10 cellular contexts compared by ENCODE assay signal in the genomic region with DNA sequence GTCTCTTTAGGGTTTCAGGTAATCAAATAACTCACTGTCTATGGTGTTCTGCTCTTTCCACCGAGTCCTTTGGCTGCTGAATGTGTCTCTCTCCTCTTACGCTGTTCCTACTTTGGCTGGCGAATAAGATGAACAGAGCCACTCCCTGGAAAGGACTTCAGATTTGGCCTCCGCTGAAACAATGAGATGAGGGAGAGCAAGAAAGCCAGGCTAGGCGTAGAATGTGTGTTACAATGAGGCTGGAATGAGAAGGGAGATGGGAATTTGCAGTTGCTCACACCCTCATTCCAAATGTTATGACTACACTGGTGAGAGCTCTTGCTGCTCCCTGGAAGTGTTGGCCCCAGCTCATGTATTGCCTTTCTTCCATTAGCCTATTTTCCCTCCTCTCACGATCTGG. TPM values are rescaled to one million over a fixed set of nuclear protein-coding genes. Genes with fewer than 3 reads are reported as not detected.
A peak's percentile ranks its signal among the peaks of the same experiment; 100 is the strongest.
DNase-seq lines count a peak whose midpoint lies in the region; ATAC-seq and TF ChIP-seq lines count a peak whose summit lies in the region.
"Had no signal": no experiment of that assay in that cellular context is flagged by ENCODE, and none has a peak within 500 bp of the region (broad histone marks: within the 10 kb centered on the region; RNA-seq: fewer than 3 reads in every experiment).

A gene with protein sequence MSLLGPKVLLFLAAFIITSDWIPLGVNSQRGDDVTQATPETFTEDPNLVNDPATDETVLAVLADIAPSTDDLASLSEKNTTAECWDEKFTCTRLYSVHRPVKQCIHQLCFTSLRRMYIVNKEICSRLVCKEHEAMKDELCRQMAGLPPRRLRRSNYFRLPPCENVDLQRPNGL (minus strand): TSS at position 235 of the 400 bp plus-strand sequence. CDS start 722 bp downstream, outside the sequence.

- H3K23ac ChIP-seq in IMR-90 (ENCODE audit: low read depth, low read length), result no peak within 1 kb of the TSS

- H4K8ac ChIP-seq in IMR-90 (ENCODE audit: low read depth in 2 of 2, low read length in 2 of 2), result no peak within 1 kb of the TSS

- WGBS in IMR-90 (ENCODE audit: extremely low coverage in 2 of 2, insufficient read length in 1 of 2), 2 experiments, result no CpG with 5 or more reads among the region's 6 CpGs
- 65 to 71% methylated on average over 6 of the region's 6 CpGs for WGBS in tibial nerve, 2 donors

- dilution Hi-C loops in IMR-90 (cut with HindIII; ENCODE audit: low sequenced_read_pairs, unreplicated experiment), result no loop called here

- H3K27ac ChIP-seq in IMR-90 (ENCODE audit: insufficient read depth, low read length) (no peak within 1 kb of the TSS), epithelial cell of prostate (peak within 1 kb of the TSS; percentile 75), lower lobe of right lung (no peak within 1 kb of the TSS), tibial nerve (peak within 1 kb of the TSS; percentile 46 to 92 (median 69))

- H3K9me1 ChIP-seq in IMR-90 (ENCODE audit: insufficient read depth, low read length), result no peaks in the 10 kb centered on the region

- H2BK15ac ChIP-seq in IMR-90 (ENCODE audit: low read depth, low read length), result no peak within 1 kb of the TSS

- TF ChIP-seq CTCF in IMR-90 (conservative IDR thresholded peaks at IDR 0.05; ENCODE audit: low read depth, low read length), result no peak
- no peak for TF ChIP-seq CTCF in lower lobe of right lung (IDR thresholded peaks at IDR 0.05)
- TF ChIP-seq CTCF in tibial nerve (IDR thresholded peaks at IDR 0.05), result no peak

- H3K4ac ChIP-seq in IMR-90 (ENCODE audit: low read depth, low read length), result no peak within 1 kb of the TSS

- H3K79me1 ChIP-seq in IMR-90 (ENCODE audit: low read depth in 1 of 2, low read length in 2 of 2), result no peaks in the 10 kb centered on the region

- BruUV-seq in IMR-90 (replicated peaks; lab: Mats Ljungman, UMichigan), result no TSS peak

- H3K4me2 ChIP-seq in IMR-90 (ENCODE audit: low read depth, low read length), result no peak within 1 kb of the TSS

- no peak within 1 kb of the TSS for H2AFZ ChIP-seq in IMR-90 (replicated peaks; ENCODE audit: low read length, poor library complexity)

- ATAC-seq in IMR-90 (ENCODE audit: low read depth), result no peak
- no peak for ATAC-seq in lower lobe of right lung
- ATAC-seq: HepG2 had no signal

- H3K56ac ChIP-seq in IMR-90 (ENCODE audit: extremely low read depth, insufficient read depth, low read length), result no peak within 1 kb of the TSS

- H4K20me1 ChIP-seq in IMR-90 (ENCODE audit: insufficient read depth, low read length), result no peaks in the 10 kb centered on the region

- H2BK20ac ChIP-seq in IMR-90 (ENCODE audit: low read depth, low read length), result no peak within 1 kb of the TSS

- H2BK5ac ChIP-seq in IMR-90 (ENCODE audit: low read depth, low read length, poor library complexity, severe bottlenecking), result no peak within 1 kb of the TSS

- no peak within 1 kb of the TSS for H2AK9ac ChIP-seq in IMR-90 (replicated peaks; ENCODE audit: low read depth, low read length, poor library complexity)

- H3K9me3 ChIP-seq in IMR-90 (ENCODE audit: control insufficient read depth, insufficient read depth, low read length), result no peaks in the 10 kb centered on the region
- H3K9me3 ChIP-seq in lower lobe of right lung, result no peaks in the 10 kb centered on the region
- H3K9me3 ChIP-seq in tibial nerve, result no peaks in the 10 kb centered on the region

- TF ChIP-seq RAD21 in IMR-90 (IDR thresholded peaks at IDR 0.05; ENCODE audit: low read length), result no peak

- H3K36me3 ChIP-seq in IMR-90 (ENCODE audit: control insufficient read depth, insufficient read depth, low read length) (no peaks in the 10 kb centered on the region), lower lobe of right lung (no peaks in the 10 kb centered on the region), tibial nerve (no peaks in the 10 kb centered on the region)

- H2BK120ac ChIP-seq in IMR-90 (ENCODE audit: low read depth, low read length), result no peak within 1 kb of the TSS

- H3K4me3 ChIP-seq in IMR-90 (ENCODE audit: insufficient read depth, low read depth, low read length), result no peak within 1 kb of the TSS
- H3K4me3 ChIP-seq in lower lobe of right lung, result no peak within 1 kb of the TSS
- peak within 1 kb of the TSS in 3 of 4 donors; percentile 20 to 49 (median 37) for H3K4me3 ChIP-seq in tibial nerve

- POLR2A ChIA-PET in IMR-90 (lab: Charles Lee; ENCODE audit: unreplicated experiment), result no interaction called here

- H3K4me1 ChIP-seq in IMR-90 (ENCODE audit: control insufficient read depth, insufficient read depth, low read length) (no peaks in the 10 kb centered on the region), lower lobe of right lung (no peaks in the 10 kb centered on the region), tibial nerve (peaks cover 0 to 25% (median 3%) of the 10 kb centered on the region in 4 donors)

- intact Hi-C loops in IMR-90 (cut with micrococcal nuclease), result no loop called here
- intact Hi-C loops in lower lobe of right lung (cut with DNase I), result no loop called here

- peak in 1 of 2 donors; percentile 83 for TF ChIP-seq EP300 in tibial nerve (IDR thresholded peaks at IDR 0.05)

- no peak within 1 kb of the TSS for H3K9ac ChIP-seq in IMR-90 (ENCODE audit: low read depth, low read length)

- H4K5ac ChIP-seq in IMR-90 (ENCODE audit: low read depth, low read length), result no peak within 1 kb of the TSS

- CTCF ChIA-PET in IMR-90 (lab: Yijun Ruan, JAX), result no interaction called here

- no peak within 1 kb of the TSS for H2AK5ac ChIP-seq in IMR-90 (ENCODE audit: low read depth, low read length)

- in situ Hi-C loops in IMR-90 (cut with MboI; ENCODE audit: low sequenced_read_pairs), result no loop called here

- DNase-seq in IMR-90, result peak; percentile 25
- no peak for DNase-seq in epithelial cell of prostate (ENCODE audit: low read depth, low spot score)
- no peak for DNase-seq in lower lobe of right lung
- peak in 1 of 2 donors; percentile 45 for DNase-seq in tibial nerve (ENCODE audit: low spot score in 2 of 2)
- no peak for DNase-seq in SIG-M5 (lab: John Stamatoyannopoulos, UW)
- DNase-seq in midbrain (lab: John Stamatoyannopoulos, UW), result no peak
- DNase-seq in Kasumi-1 (lab: John Stamatoyannopoulos, UW), result no peak
- no peak for DNase-seq in H4 (ENCODE audit: low spot score)
- DNase-seq: NCI-H2171 had no signal

- TF ChIP-seq POLR2A in IMR-90 (IDR thresholded peaks at IDR 0.05; ENCODE audit: low read depth, low read length) (no peak), tibial nerve (IDR thresholded peaks at IDR 0.05) (peak in 1 of 2 donors; percentile 54)

- H3K27me3 ChIP-seq in IMR-90 (ENCODE audit: control insufficient read depth, insufficient read depth, low read length) (peaks cover 12% of the 10 kb centered on the region), lower lobe of right lung (ENCODE audit: low read depth) (no peaks in the 10 kb centered on the region), tibial nerve (no peaks in the 10 kb centered on the region)

- no peak within 1 kb of the TSS for H3K14ac ChIP-seq in IMR-90 (replicated peaks; ENCODE audit: low read depth, low read length)

- no peak within 1 kb of the TSS for H3K18ac ChIP-seq in IMR-90 (ENCODE audit: low read depth, low read length)

- H4K91ac ChIP-seq in IMR-90 (ENCODE audit: insufficient read depth, low read depth, low read length), result no peak within 1 kb of the TSS

TF ChIP-seq in IMR-90, 13 proteins besides CTCF, POLR2A, EP300 and RAD21:
- no peak for TF ChIP-seq NFE2L2 (IDR thresholded peaks at IDR 0.05; ENCODE audit: low read depth, low read length)
- TF ChIP-seq, protein P1, sequence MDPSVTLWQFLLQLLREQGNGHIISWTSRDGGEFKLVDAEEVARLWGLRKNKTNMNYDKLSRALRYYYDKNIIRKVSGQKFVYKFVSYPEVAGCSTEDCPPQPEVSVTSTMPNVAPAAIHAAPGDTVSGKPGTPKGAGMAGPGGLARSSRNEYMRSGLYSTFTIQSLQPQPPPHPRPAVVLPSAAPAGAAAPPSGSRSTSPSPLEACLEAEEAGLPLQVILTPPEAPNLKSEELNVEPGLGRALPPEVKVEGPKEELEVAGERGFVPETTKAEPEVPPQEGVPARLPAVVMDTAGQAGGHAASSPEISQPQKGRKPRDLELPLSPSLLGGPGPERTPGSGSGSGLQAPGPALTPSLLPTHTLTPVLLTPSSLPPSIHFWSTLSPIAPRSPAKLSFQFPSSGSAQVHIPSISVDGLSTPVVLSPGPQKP (IDR thresholded peaks at IDR 0.05; ENCODE audit: borderline replicate concordance, low read depth, low read length), result no peak
- TF ChIP-seq MAFK (IDR thresholded peaks at IDR 0.05; ENCODE audit: low read depth, low read length), result no peak
- no peak for TF ChIP-seq CEBPB (IDR thresholded peaks at IDR 0.05; ENCODE audit: low read depth, low read length)
- TF ChIP-seq SMC3 (IDR thresholded peaks at IDR 0.05; ENCODE audit: low read depth, low read length), result no peak
- TF ChIP-seq CHD1 (IDR thresholded peaks at IDR 0.05; ENCODE audit: low read depth, low read length), result no peak
- TF ChIP-seq MXI1 (IDR thresholded peaks at IDR 0.05; ENCODE audit: borderline replicate concordance, low read depth, low read length), result no peak
- TF ChIP-seq FOS (IDR thresholded peaks at IDR 0.05; ENCODE audit: low read depth, low read length), result no peak
- TF ChIP-seq BHLHE40 (IDR thresholded peaks at IDR 0.05; ENCODE audit: low read depth, low read length), result no peak
- TF ChIP-seq, protein P2, sequence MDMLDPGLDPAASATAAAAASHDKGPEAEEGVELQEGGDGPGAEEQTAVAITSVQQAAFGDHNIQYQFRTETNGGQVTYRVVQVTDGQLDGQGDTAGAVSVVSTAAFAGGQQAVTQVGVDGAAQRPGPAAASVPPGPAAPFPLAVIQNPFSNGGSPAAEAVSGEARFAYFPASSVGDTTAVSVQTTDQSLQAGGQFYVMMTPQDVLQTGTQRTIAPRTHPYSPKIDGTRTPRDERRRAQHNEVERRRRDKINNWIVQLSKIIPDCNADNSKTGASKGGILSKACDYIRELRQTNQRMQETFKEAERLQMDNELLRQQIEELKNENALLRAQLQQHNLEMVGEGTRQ (IDR thresholded peaks at IDR 0.05; ENCODE audit: low read depth, low read length), result no peak
- no peak for TF ChIP-seq RCOR1 (IDR thresholded peaks at IDR 0.05; ENCODE audit: insufficient replicate concordance, low read length)
- no peak for TF ChIP-seq RFX5 (IDR thresholded peaks at IDR 0.05; ENCODE audit: low read depth, low read length)
- TF ChIP-seq MAZ (IDR thresholded peaks at IDR 0.05; ENCODE audit: borderline replicate concordance, low read depth, low read length), result no peak

RNA-seq across cellular contexts. Expression of the gene that starts here (rescaled TPM):
- total RNA-seq in IMR-90 (2012; rRNA removed), result 0.56 and 0.90 TPM in 2 replicates
- 1.5 and 1.9 TPM in 2 replicates for polyA plus RNA-seq in IMR-90 (2012; rRNA removed)
- polyA plus RNA-seq in IMR-90 (2012; cell fraction: cytosol; rRNA removed), result 0.67 and 2.0 TPM in 2 replicates
- polyA plus RNA-seq in IMR-90 (2012; cell fraction: nucleus; rRNA removed; ENCODE audit: low replicate concordance), result 0.18 and 0.45 TPM in 2 replicates
- total RNA-seq in lower lobe of right lung, result 50.2 TPM
- 100 to 1,000 TPM; 153 to 895 (median 613) TPM for total RNA-seq in tibial nerve
- not detected in 2 replicates for total RNA-seq in H4 (2014; rRNA removed; shearing (Covaris generic))
- total RNA-seq: HepG2 had no signal

Comparison
In these comparisons a context has a peak if more than half of its experiments do, and no peak if none do; other contexts are left out.
1. RNA of the gene that starts here (total RNA-seq): 153 to 895 TPM in tibial nerve and 50.2 TPM in lower lobe of right lung (single experiment); 0.56 to 0.90 TPM in IMR-90 and not detected in H4; every median in the first group is over 10 times any median in the second.
2. H3K27ac ChIP-seq: peak in epithelial cell of prostate (single experiment) and tibial nerve (4 of 4); none in IMR-90 (single experiment) and lower lobe of right lung (single experiment).
3. H3K4me3 ChIP-seq: peak in tibial nerve (3 of 4); none in IMR-90 (single experiment) and lower lobe of right lung (single experiment).